Comparison of ENCODE assay signal across 12 cellular contexts in genomic region chr14:90609376-90609775, GRCh38.
"Had no signal": no experiment of that assay in that cellular context is flagged by ENCODE, and none has a peak within 500 bp of the region (broad histone marks: within the 10 kb centered on the region; RNA-seq: fewer than 3 reads in every experiment).

No MANE protein-coding gene starts in this region.

- DNase-seq: activated B cell treated with CpG ODN at 0.5 μM for 24 hours; activated CD4-positive, alpha-beta T cell treated with anti-CD3 and anti-CD28 coated beads for 48 hours; activated CD8-positive, alpha-beta T cell treated with anti-CD3 and anti-CD28 coated beads for 36 hours; activated effector memory CD4-positive, alpha-beta T cell treated with Interleukin-2 at 50 U/mL for 16 hours; activated naive CD4-positive, alpha-beta T cell treated with anti-CD3 and anti-CD28 coated beads, Interleukin-2, amount 50 U/mL, for 16 hours; activated T-cell treated with anti-CD3 and anti-CD28 coated beads, Interleukin-2, amount 50 U/mL, for 4 hours; adrenal gland; dermis blood vessel endothelial cell; naive thymus-derived CD8-positive, alpha-beta T cell; right cardiac atrium; stimulated activated naive CD8-positive, alpha-beta T cell treated with anti-CD3 and anti-CD28 coated beads, Interleukin-15, Interleukin-2, amounts not matched to agents 100 U/mL and 50 U/mL, for 24 hours; testis had no signal

- H3K9me3 ChIP-seq: adrenal gland, testis had no signal

- H3K4me3 ChIP-seq: adrenal gland, testis had no signal

- H3K36me3 ChIP-seq: adrenal gland had no signal

- H3K27ac ChIP-seq: adrenal gland, testis had no signal

- H3K27me3 ChIP-seq: adrenal gland, testis had no signal

- H3K4me1 ChIP-seq: testis had no signal
